In the genomic region with DNA sequence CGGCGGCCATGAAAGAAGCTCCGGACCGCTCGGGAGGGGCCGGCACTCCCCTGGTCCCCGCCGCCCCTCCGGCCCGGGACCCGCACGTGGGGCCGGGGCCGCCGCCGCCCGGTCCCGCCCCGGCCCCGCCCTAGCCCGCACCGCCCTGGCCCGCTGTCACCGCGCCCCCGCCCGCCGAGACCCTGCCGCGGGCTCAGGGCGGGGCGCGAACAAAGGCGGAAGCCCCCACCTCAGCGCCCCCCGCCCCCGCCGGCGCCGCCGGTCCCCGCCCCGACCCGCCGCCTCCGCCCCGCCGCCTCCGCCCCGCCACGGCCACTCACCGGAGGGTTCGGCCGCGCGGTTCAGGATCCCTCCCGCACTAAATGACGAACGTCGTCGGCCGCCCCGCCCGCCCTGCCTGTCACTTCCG, we compare ENCODE assay signal across 8 cellular contexts. TPM values are rescaled to one million over a fixed set of nuclear protein-coding genes. Genes with fewer than 3 reads are reported as not detected.
A peak's percentile ranks its signal among the peaks of the same experiment; 100 is the strongest.
DNase-seq lines count a peak whose midpoint lies in the region; ATAC-seq and TF ChIP-seq lines count a peak whose summit lies in the region.

A gene (minus strand): TSS at position 360 of the 409 bp plus-strand sequence. CDS start 1,407 bp downstream, outside the sequence.

- TF ChIP-seq POLR2A in erythroblast (IDR thresholded peaks at IDR 0.05; ENCODE audit: low read length): no peak

- H3K4me1 ChIP-seq in SK-N-SH (ENCODE audit: control insufficient read depth in 1 of 2, insufficient read depth in 2 of 2, low read depth in 1 of 2, low read length in 1 of 2): peaks cover 24 to 47% of the 10 kb centered on the region in 2 experiments; a peak in 3 of 4 replicates
- H3K4me1 ChIP-seq in neutrophil (ENCODE audit: control insufficient read depth in 1 of 2, insufficient read depth in 1 of 2, low read depth in 1 of 2, low read length in 1 of 2): peaks cover 34 to 46% of the 10 kb centered on the region in 2 experiments

- H3K27ac ChIP-seq in SK-N-SH (ENCODE audit: low read depth in 2 of 2, low read length in 1 of 2) (peak within 1 kb of the TSS; percentile 95), neutrophil (peak within 1 kb of the TSS; percentile 96)

- no peak for TF ChIP-seq EP300 in SK-N-SH (IDR thresholded peaks at IDR 0.05; ENCODE audit: borderline replicate concordance in 1 of 2, low read depth in 1 of 2, low read length in 1 of 2)

- 0% methylated on average over 5 of the region's 65 CpGs for WGBS in SK-N-SH (ENCODE audit: low lambda C conversion rate)

- peak; percentile 41 for ATAC-seq in HG02610 (IDR thresholded peaks at IDR 0.05; ENCODE audit: unreplicated experiment)

- CTCF ChIA-PET in SK-N-SH (lab: Yijun Ruan, JAX): interaction anchor here (1.1 to 6.9 kb wide), 12 partner anchors 10 to 166 kb away, joined by 4 to 54 read pairs (median 21); a partner anchor contains a TSS

- peak within 1 kb of the TSS; percentile 99 for H3K9ac ChIP-seq in SK-N-SH

- H3K36me3 ChIP-seq in SK-N-SH (replicated peaks in 1 of 2; ENCODE audit: control insufficient read depth in 1 of 2, insufficient read depth in 2 of 2, low read length in 1 of 2) (peaks cover 19 to 25% of the 10 kb centered on the region in 2 experiments), neutrophil (peaks cover 34% of the 10 kb centered on the region)

- H3F3A ChIP-seq in SK-N-SH (replicated peaks; ENCODE audit: insufficient read depth): peaks cover 77% of the 10 kb centered on the region

- H2AFZ ChIP-seq in SK-N-SH (ENCODE audit: low read depth): peak within 1 kb of the TSS; percentile 69

- H3K9me2 ChIP-seq in SK-N-SH: no peaks in the 10 kb centered on the region

- DNase-seq in SK-N-SH (no peak), fibroblast of pulmonary artery (ENCODE audit: low read depth) (no peak), erythroblast (lab: John Stamatoyannopoulos, UW) (no peak), GM19240 (ENCODE audit: insufficient read length, low spot score) (no peak)
- no peak for DNase-seq in central memory CD4-positive, alpha-beta T cell

- no peak for TF ChIP-seq CTCF in GM12875 (IDR thresholded peaks at IDR 0.05; ENCODE audit: borderline replicate concordance, insufficient read depth, low read depth, low read length)
- TF ChIP-seq CTCF in SK-N-SH (IDR thresholded peaks at IDR 0.05): no peak
- no peak for TF ChIP-seq CTCF in fibroblast of pulmonary artery (IDR thresholded peaks at IDR 0.05; ENCODE audit: low read length, missing control alignments)
- no peak for TF ChIP-seq CTCF in neutrophil (IDR thresholded peaks at IDR 0.05)

- peak within 1 kb of the TSS; percentile 81 for H3K4me3 ChIP-seq in GM12875 (ENCODE audit: low read depth, low read length)
- H3K4me3 ChIP-seq in SK-N-SH (ENCODE audit: low read depth in 2 of 2, low read length in 1 of 2): peak within 1 kb of the TSS; percentile 83 to 97
- peak within 1 kb of the TSS; percentile 86 for H3K4me3 ChIP-seq in fibroblast of pulmonary artery (replicated peaks; ENCODE audit: low read depth, low read length)
- peak within 1 kb of the TSS; percentile 91 to 96 for H3K4me3 ChIP-seq in neutrophil (ENCODE audit: low read depth in 1 of 2, low read length in 1 of 2)

- H3K27me3 ChIP-seq in SK-N-SH (ENCODE audit: insufficient read depth) (no peaks in the 10 kb centered on the region), neutrophil (no peaks in the 10 kb centered on the region)

- peak within 1 kb of the TSS; percentile 100 for H3K4me2 ChIP-seq in SK-N-SH

- H3K79me2 ChIP-seq in SK-N-SH (ENCODE audit: insufficient read depth): peaks cover 54% of the 10 kb centered on the region

- no peak for TF ChIP-seq RAD21 in SK-N-SH (IDR thresholded peaks at IDR 0.05; ENCODE audit: low read length)

- H3K9me3 ChIP-seq in SK-N-SH: no peaks in the 10 kb centered on the region
- H3K9me3 ChIP-seq in neutrophil: no peaks in the 10 kb centered on the region

- POLR2A ChIA-PET in SK-N-SH (lab: Yijun Ruan, JAX): interaction anchor here (0.7 to 2.4 kb wide), 6 partner anchors 10 to 188 kb away, joined by 3 to 16 read pairs (median 6); a partner anchor contains a TSS

- peaks cover 39% of the 10 kb centered on the region for H4K20me1 ChIP-seq in SK-N-SH (ENCODE audit: insufficient read depth)

TF ChIP-seq in SK-N-SH, 30 proteins besides CTCF, POLR2A, EP300 and RAD21:
- no peak for TF ChIP-seq TCF12 (IDR thresholded peaks at IDR 0.05)
- TF ChIP-seq, protein P1, sequence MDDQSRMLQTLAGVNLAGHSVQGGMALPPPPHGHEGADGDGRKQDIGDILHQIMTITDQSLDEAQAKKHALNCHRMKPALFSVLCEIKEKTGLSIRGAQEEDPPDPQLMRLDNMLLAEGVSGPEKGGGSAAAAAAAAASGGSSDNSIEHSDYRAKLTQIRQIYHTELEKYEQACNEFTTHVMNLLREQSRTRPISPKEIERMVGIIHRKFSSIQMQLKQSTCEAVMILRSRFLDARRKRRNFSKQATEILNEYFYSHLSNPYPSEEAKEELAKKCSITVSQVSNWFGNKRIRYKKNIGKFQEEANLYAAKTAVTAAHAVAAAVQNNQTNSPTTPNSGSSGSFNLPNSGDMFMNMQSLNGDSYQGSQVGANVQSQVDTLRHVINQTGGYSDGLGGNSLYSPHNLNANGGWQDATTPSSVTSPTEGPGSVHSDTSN (IDR thresholded peaks at IDR 0.05): peak; percentile 58

RNA-seq across cellular contexts. Expression of the gene that starts here (rescaled TPM):
- 184 and 385 TPM in 2 replicates for polyA plus RNA-seq in SK-N-SH (2012; rRNA removed)
- 158 and 279 TPM in 2 replicates for polyA plus RNA-seq in SK-N-SH (2012; cell fraction: cytosol; rRNA removed)
- polyA plus RNA-seq in SK-N-SH (2012; cell fraction: nucleus; rRNA removed): 650 and 681 TPM in 2 replicates
